ENCODE assay signal across 8 cellular contexts in genomic region chr11:44066732-44067131, GRCh38. TPM values are rescaled to one million over a fixed set of nuclear protein-coding genes. Genes with fewer than 3 reads are reported as not detected.
A peak's percentile ranks its signal among the peaks of the same experiment; 100 is the strongest.
DNase-seq lines count a peak whose midpoint lies in the region; ATAC-seq and TF ChIP-seq lines count a peak whose summit lies in the region.

No MANE protein-coding gene starts in this region.

- peaks cover 26% of the 10 kb centered on the region for H3K4me1 Mint-ChIP-seq in activated T-cell treated with anti-CD3 and anti-CD28 coated beads, Interleukin-2, amount 50 U/mL, for 4 hours (ENCODE audit: low read depth)

- no peak for DNase-seq in activated T-cell treated with anti-CD3 and anti-CD28 coated beads, Interleukin-2, amount 50 U/mL, for 4 hours
- DNase-seq in activated T-cell treated with anti-CD3 and anti-CD28 coated beads for 4 hours: no peak
- peak; percentile 92 for DNase-seq in RKO (ENCODE audit: low spot score)
- DNase-seq in mucosa of descending colon: peak in 2 of 3 donors; percentile 43 to 50
- no peak for DNase-seq in NCI-H524 treated with DMSO at 0.1 percent for 48 hours (lab: John Stamatoyannopoulos, UW)
- no peak for DNase-seq in HuH-7 (ENCODE audit: low spot score)
- DNase-seq in GF-D8 (lab: John Stamatoyannopoulos, UW): no peak

- H3K4me3 Mint-ChIP-seq in activated T-cell treated with anti-CD3 and anti-CD28 coated beads, Interleukin-2, amount 50 U/mL, for 4 hours: peak overlapping the region; percentile 85

- intact Hi-C loops in mucosa of descending colon (cut with DNase I, micrococcal nuclease): no loop called here

- H3K36me3 ChIP-seq in duodenal mucosa (ENCODE audit: control insufficient read depth in 1 of 2, insufficient read depth in 2 of 2, low read length in 2 of 2) (no peaks in the 10 kb centered on the region), mucosa of descending colon (ENCODE audit: low read depth) (no peaks in the 10 kb centered on the region)

- H3K9me3 ChIP-seq in duodenal mucosa (ENCODE audit: control insufficient read depth in 1 of 2, low read length in 2 of 2): no peaks in the 10 kb centered on the region
- H3K9me3 ChIP-seq in mucosa of descending colon: no peaks in the 10 kb centered on the region

- H3K4me1 ChIP-seq in duodenal mucosa (ENCODE audit: control insufficient read depth in 1 of 2, insufficient read depth in 2 of 2, low read length in 2 of 2): peaks cover 11 to 15% of the 10 kb centered on the region in 2 donors
- H3K4me1 ChIP-seq in mucosa of descending colon (ENCODE audit: low read depth): peaks cover 10% of the 10 kb centered on the region

- no peak for ATAC-seq in activated T-cell treated with anti-CD3 and anti-CD28 coated beads, Interleukin-2, amount 50 U/mL, for 4 hours
- peak; percentile 84 for ATAC-seq in mucosa of descending colon

- no peaks in the 10 kb centered on the region for H3K9me3 Mint-ChIP-seq in activated T-cell treated with anti-CD3 and anti-CD28 coated beads, Interleukin-2, amount 50 U/mL, for 4 hours

- TF ChIP-seq CTCF in mucosa of descending colon (IDR thresholded peaks at IDR 0.05): no peak

- no peaks in the 10 kb centered on the region for H3K27me3 ChIP-seq in duodenal mucosa (ENCODE audit: control insufficient read depth in 1 of 2, insufficient read depth in 2 of 2, low read length in 2 of 2)

- H3K27me3 Mint-ChIP-seq in activated T-cell treated with anti-CD3 and anti-CD28 coated beads, Interleukin-2, amount 50 U/mL, for 4 hours (ENCODE audit: low read depth): no peaks in the 10 kb centered on the region

- H3K36me3 Mint-ChIP-seq in activated T-cell treated with anti-CD3 and anti-CD28 coated beads, Interleukin-2, amount 50 U/mL, for 4 hours (ENCODE audit: insufficient read depth): no peaks in the 10 kb centered on the region

- H3K27ac ChIP-seq in duodenal mucosa (ENCODE audit: low read depth, low read length): peak overlapping the region; percentile 90

- H3K9ac ChIP-seq in duodenal mucosa (ENCODE audit: low read depth in 1 of 2, low read length in 2 of 2): peak overlapping the region; percentile 86 to 91

- H3K4me3 ChIP-seq in duodenal mucosa (ENCODE audit: low read depth in 1 of 2, low read length in 2 of 2): peak overlapping the region; percentile 94 to 98
- peak overlapping the region; percentile 62 for H3K4me3 ChIP-seq in mucosa of descending colon

RNA-seq across cellular contexts. Expression of gene ACCS, which starts 0.7 kb away (rescaled TPM):
- 1 to 10 TPM in 2 of 3 donors, under 1 TPM in 1; 0.79 to 2.3 (median 1.4) TPM for total RNA-seq in activated T-cell treated with anti-CD3 and anti-CD28 coated beads, Interleukin-2, amount 50 U/mL, for 4 hours
- total RNA-seq in mucosa of descending colon: 10 to 100 TPM; 22.9 to 40.2 (median 30.8) TPM

RNA-seq across cellular contexts. Expression of gene ACCSL, which starts 19.0 kb away (rescaled TPM):
- not detected for total RNA-seq in activated T-cell treated with anti-CD3 and anti-CD28 coated beads, Interleukin-2, amount 50 U/mL, for 4 hours
- not detected for total RNA-seq in mucosa of descending colon

RNA-seq across cellular contexts. Expression of gene EXT2, which starts 28.7 kb away (rescaled TPM):
- total RNA-seq in activated T-cell treated with anti-CD3 and anti-CD28 coated beads, Interleukin-2, amount 50 U/mL, for 4 hours: 10 to 100 TPM; 30.4 to 37.8 (median 35.3) TPM
- total RNA-seq in mucosa of descending colon: 10 to 100 TPM; 53.3 to 59.7 (median 57.2) TPM

Comparison
In these comparisons a context has a peak if more than half of its experiments do, and no peak if none do; other contexts are left out.
1. DNase-seq: peak in RKO (single experiment) and mucosa of descending colon (2 of 3); none in activated T-cell treated with anti-CD3 and anti-CD28 coated beads, Interleukin-2, amount 50 U/mL, for 4 hours (single experiment), activated T-cell treated with anti-CD3 and anti-CD28 coated beads for 4 hours (single experiment), NCI-H524 treated with DMSO at 0.1 percent for 48 hours (single experiment), HuH-7 (single experiment) and GF-D8 (single experiment).
2. RNA of gene ACCS, which starts 0.7 kb away (total RNA-seq): 22.9 to 40.2 TPM in mucosa of descending colon; 0.79 to 2.3 TPM in activated T-cell treated with anti-CD3 and anti-CD28 coated beads, Interleukin-2, amount 50 U/mL, for 4 hours; every median in the first group is over 4 times any median in the second.